Comparison of ENCODE assay signal across 33 cellular contexts in genomic region chr4:186172551-186172950, GRCh38. TPM values are rescaled to one million over a fixed set of nuclear protein-coding genes. Genes with fewer than 3 reads are reported as not detected.
"Had no signal": no experiment of that assay in that cellular context is flagged by ENCODE, and none has a peak within 500 bp of the region (broad histone marks: within the 10 kb centered on the region; RNA-seq: fewer than 3 reads in every experiment).

No MANE protein-coding gene starts in this region.

- H3K4me1 ChIP-seq: ascending aorta, breast epithelium, colonic mucosa, esophagus squamous epithelium, gastroesophageal sphincter had no signal

- H3K27me3 ChIP-seq: ascending aorta, breast epithelium, cardiac muscle cell, colonic mucosa, esophagus squamous epithelium, gastroesophageal sphincter had no signal

- DNase-seq: activated CD4-positive, alpha-beta memory T cell treated with anti-CD3 and anti-CD28 coated beads for 36 hours; activated CD4-positive, alpha-beta T cell treated with anti-CD3 and anti-CD28 coated beads for 36 hours; activated CD4-positive, alpha-beta T cell treated with anti-CD3 and anti-CD28 coated beads, Interleukin-2, amount 10 ng/mL, durations not matched to agents 24 days and 14 days; activated CD4-positive, CD25-positive, alpha-beta regulatory T cell; activated CD4-positive, CD25-positive, alpha-beta regulatory T cell treated with anti-CD3 and anti-CD28 coated beads, Interleukin-2, amount 50 U/mL, for 72 hours; activated CD8-positive, alpha-beta memory T cell treated with anti-CD3 and anti-CD28 coated beads, Interleukin-2, amount 10 ng/mL, durations not matched to agents 7 days and 5 days; activated CD8-positive, alpha-beta memory T cell treated with anti-CD3 and anti-CD28 coated beads, Interleukin-2, amount 50 U/mL, for 4 hours; activated CD8-positive, alpha-beta T cell treated with anti-CD3 and anti-CD28 coated beads, Interleukin-2, amount 10 ng/mL, durations not matched to agents 7 days and 5 days; activated effector memory CD4-positive, alpha-beta T cell treated with anti-CD3 and anti-CD28 coated beads, Interleukin-2, amount 50 U/mL, for 16 hours; activated naive CD4-positive, alpha-beta T cell; activated naive CD4-positive, alpha-beta T cell treated with anti-CD3 and anti-CD28 coated beads, Interleukin-2, amount 10 ng/mL, durations not matched to agents 7 days and 5 days; activated naive CD8-positive, alpha-beta T cell treated with anti-CD3 and anti-CD28 coated beads, Interleukin-2, amount 10 ng/mL, durations not matched to agents 7 days and 5 days; activated T-cell treated with anti-CD3 and anti-CD28 coated beads, Interleukin-2, amount 50 U/mL, for 1 hour; activated T-cell treated with anti-CD3 and anti-CD28 coated beads, Interleukin-2, amount 50 U/mL, for 48 hours; central memory CD4-positive, alpha-beta T cell; cerebellar nuclear complex; colonic mucosa; effector CD8-positive, alpha-beta T cell; esophagus squamous epithelium; foreskin melanocyte; T-helper 2 cell had no signal

- ATAC-seq: activated CD4-positive, alpha-beta T cell treated with anti-CD3 and anti-CD28 coated beads for 36 hours; activated CD8-positive, alpha-beta memory T cell treated with anti-CD3 and anti-CD28 coated beads, Interleukin-2, amount 10 ng/mL, durations not matched to agents 7 days and 5 days; activated CD8-positive, alpha-beta T cell treated with anti-CD3 and anti-CD28 coated beads, Interleukin-2, amount 10 ng/mL, durations not matched to agents 7 days and 5 days; activated naive CD4-positive, alpha-beta T cell treated with anti-CD3 and anti-CD28 coated beads, Interleukin-2, amount 50 U/mL, for 72 hours; gastroesophageal sphincter had no signal

- H3K27ac ChIP-seq: ascending aorta, breast epithelium, cardiac muscle cell, colonic mucosa, epithelial cell of prostate, esophagus squamous epithelium, gastroesophageal sphincter had no signal

- H3K36me3 ChIP-seq: ascending aorta, breast epithelium, cardiac muscle cell, colonic mucosa had no signal

- H3K4me3 ChIP-seq: ascending aorta, breast epithelium, cardiac muscle cell, colonic mucosa, esophagus squamous epithelium, gastroesophageal sphincter had no signal

- H3K9me3 ChIP-seq: ascending aorta, breast epithelium, colonic mucosa, esophagus squamous epithelium, gastroesophageal sphincter had no signal

RNA-seq across cellular contexts. Expression of gene KLKB1, which starts 54.8 kb away (rescaled TPM):
- total RNA-seq: activated CD4-positive, alpha-beta memory T cell treated with anti-CD3 and anti-CD28 coated beads for 36 hours; activated CD4-positive, alpha-beta T cell treated with anti-CD3 and anti-CD28 coated beads for 36 hours; activated CD8-positive, alpha-beta memory T cell treated with anti-CD3 and anti-CD28 coated beads for 36 hours; activated T-helper 1 cell treated with anti-CD3 and anti-CD28 coated beads, Interleukin-12 subunit alpha, Interleukin-12 subunit beta, Interleukin-2, Interleukin-4 antibody, amounts not matched to agents 30 ng/mL and 10 ng/mL and 1 ng/mL, durations not matched to agents 14 hours and 24 hours and 36 hours; activated T-helper 2 cell treated with anti-CD3 and anti-CD28 coated beads, Interferon-gamma antibody, Interleukin-2, Interleukin-4, amounts not matched to agents 10 μg/mL and 5 μg/mL and 100 μg/mL, durations not matched to agents 14 hours and 24 hours and 36 hours; ascending aorta; endothelial cell of umbilical vein; fibroblast of villous mesenchyme; glomerular endothelial cell had no signal
